Comparison of ENCODE assay signal across 1 cellular context in the genomic region with DNA sequence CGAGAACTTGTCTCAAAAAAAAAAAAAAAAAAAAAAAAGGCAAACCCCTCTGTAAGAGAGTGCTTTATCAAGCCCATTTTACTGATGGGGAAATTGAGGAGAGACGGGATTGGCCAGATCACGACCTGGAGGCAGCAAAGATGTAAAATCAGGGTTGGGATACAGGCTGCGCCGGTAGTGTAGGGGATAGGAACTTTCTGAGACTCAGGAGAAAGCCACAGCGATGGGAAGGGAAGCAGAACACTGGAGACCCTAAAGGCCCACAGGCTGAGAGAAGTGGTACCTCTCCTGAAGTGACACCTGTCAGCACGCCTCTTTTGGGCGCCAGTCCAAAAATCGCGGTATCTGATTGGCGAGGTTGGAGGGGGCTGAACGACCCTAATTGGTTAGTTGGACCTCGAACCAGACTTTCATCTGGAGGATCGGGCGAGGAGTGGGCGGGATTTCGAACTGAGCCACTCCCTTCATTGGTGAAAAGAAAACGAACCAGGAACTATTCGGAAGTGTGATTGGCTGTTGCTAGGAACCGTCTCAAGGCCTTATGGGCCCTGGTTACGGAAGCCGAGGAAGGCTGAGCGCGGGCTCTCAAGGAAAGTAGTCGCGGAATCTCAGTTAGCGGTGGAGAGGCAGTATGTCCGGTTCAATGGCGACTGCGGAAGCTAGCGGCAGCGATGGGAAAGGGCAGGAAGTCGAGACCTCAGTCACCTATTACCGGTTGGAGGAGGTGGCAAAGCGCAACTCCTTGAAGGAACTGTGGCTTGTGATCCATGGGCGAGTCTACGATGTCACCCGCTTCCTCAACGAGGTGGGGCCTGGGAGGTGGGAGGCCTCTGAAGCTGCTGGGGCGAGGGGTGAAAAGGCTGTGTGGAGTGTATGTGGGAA.
TF ChIP-seq lines count a peak whose summit lies in the region.

A gene with protein sequence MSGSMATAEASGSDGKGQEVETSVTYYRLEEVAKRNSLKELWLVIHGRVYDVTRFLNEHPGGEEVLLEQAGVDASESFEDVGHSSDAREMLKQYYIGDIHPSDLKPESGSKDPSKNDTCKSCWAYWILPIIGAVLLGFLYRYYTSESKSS (plus strand): TSS at position 567 of the 882 bp plus-strand sequence. CDS start 65 bp downstream, at position 632.

TF ChIP-seq in HEK293, 187 proteins besides CTCF, POLR2A, EP300 and RAD21 (continued from another document and continues in another):
- TF ChIP-seq ZXDB (tag by site-specific recombination; IDR thresholded peaks at IDR 0.05) (peak; percentile 75), ZEB2 (tag by site-specific recombination; IDR thresholded peaks at IDR 0.05) (peak; percentile 68), SP3 (tag by site-specific recombination; IDR thresholded peaks at IDR 0.05) (peak; percentile 68), ZFP3 (tag by site-specific recombination; IDR thresholded peaks at IDR 0.05; ENCODE audit: low read depth) (no peak), ZNF362 (tag by site-specific recombination; IDR thresholded peaks at IDR 0.05) (no peak), ZNF610 (tag by site-specific recombination; IDR thresholded peaks at IDR 0.05; ENCODE audit: borderline replicate concordance) (peak; percentile 32; the same call in 1 of the 2 replicates), ZNF843 (tag by site-specific recombination; IDR thresholded peaks at IDR 0.05) (0 out of 2 replicates have a peak, but pooled peaks have one; percentile 14), ZNF157 (tag by site-specific recombination; IDR thresholded peaks at IDR 0.05) (no peak), ZBTB17 (tag by site-specific recombination; IDR thresholded peaks at IDR 0.05) (peak; percentile 73; the same call in 1 of the 2 replicates), ZNF76 (tag by site-specific recombination; IDR thresholded peaks at IDR 0.05; ENCODE audit: borderline replicate concordance, low read depth) (peak; percentile 82; the same call in 1 of the 2 replicates), SETDB1 (IDR thresholded peaks at IDR 0.05; ENCODE audit: insufficient read length, low read length) (peak; percentile 81), GFI1B (tag by site-specific recombination; IDR thresholded peaks at IDR 0.05) (peak; percentile 53; the same call in 1 of the 2 replicates), YY2 (tag by site-specific recombination; IDR thresholded peaks at IDR 0.05) (peak; percentile 88), ZNF521 (tag by site-specific recombination; IDR thresholded peaks at IDR 0.05) (no peak), OVOL3 (tag by site-specific recombination; IDR thresholded peaks at IDR 0.05) (peak; percentile 78; the same call in 1 of the 2 replicates), ZNF311 (tag by site-specific recombination; IDR thresholded peaks at IDR 0.05; ENCODE audit: borderline replicate concordance) (no peak), MEIS1 (CRISPR knock-in tag; IDR thresholded peaks at IDR 0.05; ENCODE audit: borderline replicate concordance) (no peak), ZNF571 (tag by site-specific recombination; IDR thresholded peaks at IDR 0.05) (no peak), SCRT1 (tag by site-specific recombination; IDR thresholded peaks at IDR 0.05; ENCODE audit: borderline replicate concordance) (peak; percentile 67; the same call in 1 of the 2 replicates), ZNF777 (tag by site-specific recombination; IDR thresholded peaks at IDR 0.05; ENCODE audit: borderline replicate concordance) (no peak), YY1 (tag by site-specific recombination; IDR thresholded peaks at IDR 0.05) (peak; percentile 58; the same call in 1 of the 2 replicates), ZNF169 (tag by site-specific recombination; IDR thresholded peaks at IDR 0.05) (0 out of 2 replicates have a peak, but pooled peaks have one; percentile 21), ZNF426 (tag by site-specific recombination; IDR thresholded peaks at IDR 0.05) (no peak), ZNF391 (tag by site-specific recombination; IDR thresholded peaks at IDR 0.05; ENCODE audit: borderline replicate concordance, low read depth) (0 out of 2 replicates have a peak, but pooled peaks have one; percentile 55), ZBTB21 (tag by site-specific recombination; IDR thresholded peaks at IDR 0.05) (0 out of 2 replicates have a peak, but pooled peaks have one; percentile 23), ZNF133 (tag by site-specific recombination; IDR thresholded peaks at IDR 0.05) (peak; percentile 34; the same call in 1 of the 2 replicates), KLF7 (tag by site-specific recombination; IDR thresholded peaks at IDR 0.05; ENCODE audit: borderline replicate concordance) (no peak; the same call in 1 of the 2 replicates), ZBTB20 (tag by site-specific recombination; IDR thresholded peaks at IDR 0.05) (peak; percentile 76), ZNF423 (tag by site-specific recombination; IDR thresholded peaks at IDR 0.05) (no peak), ZNF518A (tag by site-specific recombination; conservative IDR thresholded peaks at IDR 0.05; ENCODE audit: low read depth) (peak; percentile 45; the same call in 1 of the 2 replicates), ZNF184 (tag by site-specific recombination; IDR thresholded peaks at IDR 0.05) (no peak), ZNF239 (tag by site-specific recombination; IDR thresholded peaks at IDR 0.05) (0 out of 2 replicates have a peak, but pooled peaks have one; percentile 67), ZNF274 (IDR thresholded peaks at IDR 0.05; ENCODE audit: low read length) (no peak), ZNF274 (tag by site-specific recombination; IDR thresholded peaks at IDR 0.05; ENCODE audit: borderline replicate concordance) (peak; percentile 39; the same call in 1 of the 2 replicates), ZSCAN23 (tag by site-specific recombination; IDR thresholded peaks at IDR 0.05) (no peak), TRIM28 (IDR thresholded peaks at IDR 0.05; ENCODE audit: borderline replicate concordance, low read length) (peak; percentile 46; the same call in 1 of the 2 replicates), ZNF324 (tag by site-specific recombination; IDR thresholded peaks at IDR 0.05) (peak; percentile 57; the same call in 1 of the 2 replicates)
- TF ChIP-seq, protein P1, sequence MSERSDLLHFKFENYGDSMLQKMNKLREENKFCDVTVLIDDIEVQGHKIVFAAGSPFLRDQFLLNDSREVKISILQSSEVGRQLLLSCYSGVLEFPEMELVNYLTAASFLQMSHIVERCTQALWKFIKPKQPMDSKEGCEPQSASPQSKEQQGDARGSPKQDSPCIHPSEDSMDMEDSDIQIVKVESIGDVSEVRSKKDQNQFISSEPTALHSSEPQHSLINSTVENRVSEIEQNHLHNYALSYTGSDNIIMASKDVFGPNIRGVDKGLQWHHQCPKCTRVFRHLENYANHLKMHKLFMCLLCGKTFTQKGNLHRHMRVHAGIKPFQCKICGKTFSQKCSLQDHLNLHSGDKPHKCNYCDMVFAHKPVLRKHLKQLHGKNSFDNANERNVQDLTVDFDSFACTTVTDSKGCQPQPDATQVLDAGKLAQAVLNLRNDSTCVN (tag by site-specific recombination; optimal IDR thresholded peaks at IDR 0.05), result peak; percentile 39
- TF ChIP-seq, protein P2, sequence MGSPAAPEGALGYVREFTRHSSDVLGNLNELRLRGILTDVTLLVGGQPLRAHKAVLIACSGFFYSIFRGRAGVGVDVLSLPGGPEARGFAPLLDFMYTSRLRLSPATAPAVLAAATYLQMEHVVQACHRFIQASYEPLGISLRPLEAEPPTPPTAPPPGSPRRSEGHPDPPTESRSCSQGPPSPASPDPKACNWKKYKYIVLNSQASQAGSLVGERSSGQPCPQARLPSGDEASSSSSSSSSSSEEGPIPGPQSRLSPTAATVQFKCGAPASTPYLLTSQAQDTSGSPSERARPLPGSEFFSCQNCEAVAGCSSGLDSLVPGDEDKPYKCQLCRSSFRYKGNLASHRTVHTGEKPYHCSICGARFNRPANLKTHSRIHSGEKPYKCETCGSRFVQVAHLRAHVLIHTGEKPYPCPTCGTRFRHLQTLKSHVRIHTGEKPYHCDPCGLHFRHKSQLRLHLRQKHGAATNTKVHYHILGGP (tag by site-specific recombination; IDR thresholded peaks at IDR 0.05), result peak; percentile 100
- TF ChIP-seq, protein P3, sequence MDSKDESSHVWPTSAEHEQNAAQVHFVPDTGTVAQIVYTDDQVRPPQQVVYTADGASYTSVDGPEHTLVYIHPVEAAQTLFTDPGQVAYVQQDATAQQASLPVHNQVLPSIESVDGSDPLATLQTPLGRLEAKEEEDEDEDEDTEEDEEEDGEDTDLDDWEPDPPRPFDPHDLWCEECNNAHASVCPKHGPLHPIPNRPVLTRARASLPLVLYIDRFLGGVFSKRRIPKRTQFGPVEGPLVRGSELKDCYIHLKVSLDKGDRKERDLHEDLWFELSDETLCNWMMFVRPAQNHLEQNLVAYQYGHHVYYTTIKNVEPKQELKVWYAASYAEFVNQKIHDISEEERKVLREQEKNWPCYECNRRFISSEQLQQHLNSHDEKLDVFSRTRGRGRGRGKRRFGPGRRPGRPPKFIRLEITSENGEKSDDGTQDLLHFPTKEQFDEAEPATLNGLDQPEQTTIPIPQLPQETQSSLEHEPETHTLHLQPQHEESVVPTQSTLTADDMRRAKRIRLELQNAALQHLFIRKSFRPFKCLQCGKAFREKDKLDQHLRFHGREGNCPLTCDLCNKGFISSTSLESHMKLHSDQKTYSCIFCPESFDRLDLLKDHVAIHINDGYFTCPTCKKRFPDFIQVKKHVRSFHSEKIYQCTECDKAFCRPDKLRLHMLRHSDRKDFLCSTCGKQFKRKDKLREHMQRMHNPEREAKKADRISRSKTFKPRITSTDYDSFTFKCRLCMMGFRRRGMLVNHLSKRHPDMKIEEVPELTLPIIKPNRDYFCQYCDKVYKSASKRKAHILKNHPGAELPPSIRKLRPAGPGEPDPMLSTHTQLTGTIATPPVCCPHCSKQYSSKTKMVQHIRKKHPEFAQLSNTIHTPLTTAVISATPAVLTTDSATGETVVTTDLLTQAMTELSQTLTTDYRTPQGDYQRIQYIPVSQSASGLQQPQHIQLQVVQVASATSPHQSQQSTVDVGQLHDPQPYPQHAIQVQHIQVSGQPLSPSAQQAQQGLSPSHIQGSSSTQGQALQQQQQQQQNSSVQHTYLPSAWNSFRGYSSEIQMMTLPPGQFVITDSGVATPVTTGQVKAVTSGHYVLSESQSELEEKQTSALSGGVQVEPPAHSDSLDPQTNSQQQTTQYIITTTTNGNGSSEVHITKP (tag by site-specific recombination; IDR thresholded peaks at IDR 0.05), result peak; percentile 56
- TF ChIP-seq, protein P4, sequence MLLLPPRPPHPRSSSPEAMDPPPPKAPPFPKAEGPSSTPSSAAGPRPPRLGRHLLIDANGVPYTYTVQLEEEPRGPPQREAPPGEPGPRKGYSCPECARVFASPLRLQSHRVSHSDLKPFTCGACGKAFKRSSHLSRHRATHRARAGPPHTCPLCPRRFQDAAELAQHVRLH (tag by site-specific recombination; IDR thresholded peaks at IDR 0.05), result peak; percentile 78; the same call in 1 of the 2 replicates
- TF ChIP-seq, protein P5, sequence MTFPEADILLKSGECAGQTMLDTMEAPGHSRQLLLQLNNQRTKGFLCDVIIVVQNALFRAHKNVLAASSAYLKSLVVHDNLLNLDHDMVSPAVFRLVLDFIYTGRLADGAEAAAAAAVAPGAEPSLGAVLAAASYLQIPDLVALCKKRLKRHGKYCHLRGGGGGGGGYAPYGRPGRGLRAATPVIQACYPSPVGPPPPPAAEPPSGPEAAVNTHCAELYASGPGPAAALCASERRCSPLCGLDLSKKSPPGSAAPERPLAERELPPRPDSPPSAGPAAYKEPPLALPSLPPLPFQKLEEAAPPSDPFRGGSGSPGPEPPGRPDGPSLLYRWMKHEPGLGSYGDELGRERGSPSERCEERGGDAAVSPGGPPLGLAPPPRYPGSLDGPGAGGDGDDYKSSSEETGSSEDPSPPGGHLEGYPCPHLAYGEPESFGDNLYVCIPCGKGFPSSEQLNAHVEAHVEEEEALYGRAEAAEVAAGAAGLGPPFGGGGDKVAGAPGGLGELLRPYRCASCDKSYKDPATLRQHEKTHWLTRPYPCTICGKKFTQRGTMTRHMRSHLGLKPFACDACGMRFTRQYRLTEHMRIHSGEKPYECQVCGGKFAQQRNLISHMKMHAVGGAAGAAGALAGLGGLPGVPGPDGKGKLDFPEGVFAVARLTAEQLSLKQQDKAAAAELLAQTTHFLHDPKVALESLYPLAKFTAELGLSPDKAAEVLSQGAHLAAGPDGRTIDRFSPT (tag by site-specific recombination; IDR thresholded peaks at IDR 0.05), result no peak
